2 cellular contexts compared by ENCODE assay signal in the genomic region with DNA sequence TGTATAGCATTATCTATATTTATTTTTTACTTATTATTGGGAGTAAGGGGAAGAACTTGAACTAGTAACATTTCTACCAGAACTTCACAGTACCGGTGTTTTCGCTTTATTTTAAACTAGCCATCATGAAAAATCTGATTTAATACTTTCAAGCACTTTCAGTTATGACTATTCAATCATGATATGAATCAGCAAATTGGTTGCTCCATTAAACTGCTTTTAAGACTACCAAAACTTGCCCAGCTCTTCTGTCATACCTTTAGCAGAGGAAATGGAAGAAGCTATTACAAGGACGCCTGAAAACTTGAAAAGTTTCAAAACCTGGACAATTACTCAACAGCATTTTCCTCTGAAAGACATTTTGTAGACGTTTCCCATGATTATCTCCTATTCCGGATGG.
TF ChIP-seq lines count a peak whose summit lies in the region.

No MANE protein-coding gene starts in this region.

TF ChIP-seq in A549, 52 proteins besides CTCF, POLR2A, EP300 and RAD21 (continued from another document):
- TF ChIP-seq RFX5 (IDR thresholded peaks at IDR 0.05) (no peak), NR3C1 (IDR thresholded peaks at IDR 0.05) (no peak), MAFK (IDR thresholded peaks at IDR 0.05; ENCODE audit: partially characterized antibody) (no peak), KDM5A (IDR thresholded peaks at IDR 0.05) (no peak)

TF ChIP-seq in GM23338, 12 proteins besides CTCF, POLR2A, EP300 and RAD21 (continued from another document):
- TF ChIP-seq, protein P1, sequence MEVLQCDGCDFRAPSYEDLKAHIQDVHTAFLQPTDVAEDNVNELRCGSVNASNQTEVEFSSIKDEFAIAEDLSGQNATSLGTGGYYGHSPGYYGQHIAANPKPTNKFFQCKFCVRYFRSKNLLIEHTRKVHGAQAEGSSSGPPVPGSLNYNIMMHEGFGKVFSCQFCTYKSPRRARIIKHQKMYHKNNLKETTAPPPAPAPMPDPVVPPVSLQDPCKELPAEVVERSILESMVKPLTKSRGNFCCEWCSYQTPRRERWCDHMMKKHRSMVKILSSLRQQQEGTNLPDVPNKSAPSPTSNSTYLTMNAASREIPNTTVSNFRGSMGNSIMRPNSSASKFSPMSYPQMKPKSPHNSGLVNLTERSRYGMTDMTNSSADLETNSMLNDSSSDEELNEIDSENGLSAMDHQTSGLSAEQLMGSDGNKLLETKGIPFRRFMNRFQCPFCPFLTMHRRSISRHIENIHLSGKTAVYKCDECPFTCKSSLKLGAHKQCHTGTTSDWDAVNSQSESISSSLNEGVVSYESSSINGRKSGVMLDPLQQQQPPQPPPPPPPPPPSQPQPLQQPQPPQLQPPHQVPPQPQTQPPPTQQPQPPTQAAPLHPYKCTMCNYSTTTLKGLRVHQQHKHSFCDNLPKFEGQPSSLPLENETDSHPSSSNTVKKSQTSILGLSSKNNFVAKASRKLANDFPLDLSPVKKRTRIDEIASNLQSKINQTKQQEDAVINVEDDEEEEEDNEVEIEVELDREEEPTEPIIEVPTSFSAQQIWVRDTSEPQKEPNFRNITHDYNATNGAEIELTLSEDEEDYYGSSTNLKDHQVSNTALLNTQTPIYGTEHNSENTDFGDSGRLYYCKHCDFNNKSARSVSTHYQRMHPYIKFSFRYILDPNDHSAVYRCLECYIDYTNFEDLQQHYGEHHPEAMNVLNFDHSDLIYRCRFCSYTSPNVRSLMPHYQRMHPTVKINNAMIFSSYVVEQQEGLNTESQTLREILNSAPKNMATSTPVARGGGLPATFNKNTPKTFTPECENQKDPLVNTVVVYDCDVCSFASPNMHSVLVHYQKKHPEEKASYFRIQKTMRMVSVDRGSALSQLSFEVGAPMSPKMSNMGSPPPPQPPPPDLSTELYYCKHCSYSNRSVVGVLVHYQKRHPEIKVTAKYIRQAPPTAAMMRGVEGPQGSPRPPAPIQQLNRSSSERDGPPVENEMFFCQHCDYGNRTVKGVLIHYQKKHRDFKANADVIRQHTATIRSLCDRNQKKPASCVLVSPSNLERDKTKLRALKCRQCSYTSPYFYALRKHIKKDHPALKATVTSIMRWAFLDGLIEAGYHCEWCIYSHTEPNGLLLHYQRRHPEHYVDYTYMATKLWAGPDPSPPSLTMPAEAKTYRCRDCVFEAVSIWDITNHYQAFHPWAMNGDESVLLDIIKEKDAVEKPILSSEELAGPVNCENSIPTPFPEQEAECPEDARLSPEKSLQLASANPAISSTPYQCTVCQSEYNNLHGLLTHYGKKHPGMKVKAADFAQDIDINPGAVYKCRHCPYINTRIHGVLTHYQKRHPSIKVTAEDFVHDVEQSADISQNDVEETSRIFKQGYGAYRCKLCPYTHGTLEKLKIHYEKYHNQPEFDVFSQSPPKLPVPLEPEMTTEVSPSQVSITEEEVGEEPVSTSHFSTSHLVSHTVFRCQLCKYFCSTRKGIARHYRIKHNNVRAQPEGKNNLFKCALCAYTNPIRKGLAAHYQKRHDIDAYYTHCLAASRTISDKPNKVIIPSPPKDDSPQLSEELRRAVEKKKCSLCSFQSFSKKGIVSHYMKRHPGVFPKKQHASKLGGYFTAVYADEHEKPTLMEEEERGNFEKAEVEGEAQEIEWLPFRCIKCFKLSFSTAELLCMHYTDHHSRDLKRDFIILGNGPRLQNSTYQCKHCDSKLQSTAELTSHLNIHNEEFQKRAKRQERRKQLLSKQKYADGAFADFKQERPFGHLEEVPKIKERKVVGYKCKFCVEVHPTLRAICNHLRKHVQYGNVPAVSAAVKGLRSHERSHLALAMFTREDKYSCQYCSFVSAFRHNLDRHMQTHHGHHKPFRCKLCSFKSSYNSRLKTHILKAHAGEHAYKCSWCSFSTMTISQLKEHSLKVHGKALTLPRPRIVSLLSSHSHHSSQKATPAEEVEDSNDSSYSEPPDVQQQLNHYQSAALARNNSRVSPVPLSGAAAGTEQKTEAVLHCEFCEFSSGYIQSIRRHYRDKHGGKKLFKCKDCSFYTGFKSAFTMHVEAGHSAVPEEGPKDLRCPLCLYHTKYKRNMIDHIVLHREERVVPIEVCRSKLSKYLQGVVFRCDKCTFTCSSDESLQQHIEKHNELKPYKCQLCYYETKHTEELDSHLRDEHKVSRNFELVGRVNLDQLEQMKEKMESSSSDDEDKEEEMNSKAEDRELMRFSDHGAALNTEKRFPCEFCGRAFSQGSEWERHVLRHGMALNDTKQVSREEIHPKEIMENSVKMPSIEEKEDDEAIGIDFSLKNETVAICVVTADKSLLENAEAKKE (CRISPR knock-in tag; IDR thresholded peaks at IDR 0.05) = no peak
- TF ChIP-seq, protein P2, sequence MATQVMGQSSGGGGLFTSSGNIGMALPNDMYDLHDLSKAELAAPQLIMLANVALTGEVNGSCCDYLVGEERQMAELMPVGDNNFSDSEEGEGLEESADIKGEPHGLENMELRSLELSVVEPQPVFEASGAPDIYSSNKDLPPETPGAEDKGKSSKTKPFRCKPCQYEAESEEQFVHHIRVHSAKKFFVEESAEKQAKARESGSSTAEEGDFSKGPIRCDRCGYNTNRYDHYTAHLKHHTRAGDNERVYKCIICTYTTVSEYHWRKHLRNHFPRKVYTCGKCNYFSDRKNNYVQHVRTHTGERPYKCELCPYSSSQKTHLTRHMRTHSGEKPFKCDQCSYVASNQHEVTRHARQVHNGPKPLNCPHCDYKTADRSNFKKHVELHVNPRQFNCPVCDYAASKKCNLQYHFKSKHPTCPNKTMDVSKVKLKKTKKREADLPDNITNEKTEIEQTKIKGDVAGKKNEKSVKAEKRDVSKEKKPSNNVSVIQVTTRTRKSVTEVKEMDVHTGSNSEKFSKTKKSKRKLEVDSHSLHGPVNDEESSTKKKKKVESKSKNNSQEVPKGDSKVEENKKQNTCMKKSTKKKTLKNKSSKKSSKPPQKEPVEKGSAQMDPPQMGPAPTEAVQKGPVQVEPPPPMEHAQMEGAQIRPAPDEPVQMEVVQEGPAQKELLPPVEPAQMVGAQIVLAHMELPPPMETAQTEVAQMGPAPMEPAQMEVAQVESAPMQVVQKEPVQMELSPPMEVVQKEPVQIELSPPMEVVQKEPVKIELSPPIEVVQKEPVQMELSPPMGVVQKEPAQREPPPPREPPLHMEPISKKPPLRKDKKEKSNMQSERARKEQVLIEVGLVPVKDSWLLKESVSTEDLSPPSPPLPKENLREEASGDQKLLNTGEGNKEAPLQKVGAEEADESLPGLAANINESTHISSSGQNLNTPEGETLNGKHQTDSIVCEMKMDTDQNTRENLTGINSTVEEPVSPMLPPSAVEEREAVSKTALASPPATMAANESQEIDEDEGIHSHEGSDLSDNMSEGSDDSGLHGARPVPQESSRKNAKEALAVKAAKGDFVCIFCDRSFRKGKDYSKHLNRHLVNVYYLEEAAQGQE (IDR thresholded peaks at IDR 0.05; ENCODE audit: unreplicated experiment) = no peak
- TF ChIP-seq, protein P3, sequence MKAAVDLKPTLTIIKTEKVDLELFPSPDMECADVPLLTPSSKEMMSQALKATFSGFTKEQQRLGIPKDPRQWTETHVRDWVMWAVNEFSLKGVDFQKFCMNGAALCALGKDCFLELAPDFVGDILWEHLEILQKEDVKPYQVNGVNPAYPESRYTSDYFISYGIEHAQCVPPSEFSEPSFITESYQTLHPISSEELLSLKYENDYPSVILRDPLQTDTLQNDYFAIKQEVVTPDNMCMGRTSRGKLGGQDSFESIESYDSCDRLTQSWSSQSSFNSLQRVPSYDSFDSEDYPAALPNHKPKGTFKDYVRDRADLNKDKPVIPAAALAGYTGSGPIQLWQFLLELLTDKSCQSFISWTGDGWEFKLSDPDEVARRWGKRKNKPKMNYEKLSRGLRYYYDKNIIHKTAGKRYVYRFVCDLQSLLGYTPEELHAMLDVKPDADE (IDR thresholded peaks at IDR 0.05) = no peak
- TF ChIP-seq ZNF331 (CRISPR knock-in tag; IDR thresholded peaks at IDR 0.05; ENCODE audit: low read depth) = no peak
- no peak for TF ChIP-seq CREB1 (CRISPR knock-in tag; IDR thresholded peaks at IDR 0.05; ENCODE audit: low read depth)
- no peak for TF ChIP-seq POLR2AphosphoS5 (IDR thresholded peaks at IDR 0.05; ENCODE audit: low read depth)
TF ChIP-seq in GM23338: peak in this region for 0.
